ENCODE assay signal across 20 cellular contexts in genomic region chr10:42934842-42935241, GRCh38.
"Had no signal": no experiment of that assay in that cellular context is flagged by ENCODE, and none has a peak within 500 bp of the region (broad histone marks: within the 10 kb centered on the region; RNA-seq: fewer than 3 reads in every experiment).

No MANE protein-coding gene starts in this region.

- H3K27ac Mint-ChIP-seq: activated CD4-positive, alpha-beta T cell treated with anti-CD3 and anti-CD28 coated beads, Interleukin-2, amount 10 ng/mL, durations not matched to agents 24 days and 14 days; activated CD8-positive, alpha-beta T cell treated with anti-CD3 and anti-CD28 coated beads, Interleukin-2, amount 10 ng/mL, durations not matched to agents 7 days and 5 days; activated naive CD4-positive, alpha-beta T cell treated with anti-CD3 and anti-CD28 coated beads, Interleukin-2, amount 10 ng/mL, durations not matched to agents 7 days and 5 days; activated T-cell treated with anti-CD3 and anti-CD28 coated beads, Interleukin-2, amount 50 U/mL, for 24 hours; immature natural killer cell; memory B cell had no signal

- H3K36me3 ChIP-seq: esophagus squamous epithelium, spleen, tibial nerve, uterus had no signal

- H3K4me1 ChIP-seq: uterus had no signal

- H3K4me3 Mint-ChIP-seq: activated T-cell treated with anti-CD3 and anti-CD28 coated beads, Interleukin-2, amount 50 U/mL, for 24 hours; memory B cell had no signal

- H3K36me3 Mint-ChIP-seq: activated naive CD4-positive, alpha-beta T cell treated with anti-CD3 and anti-CD28 coated beads, Interleukin-2, amount 10 ng/mL, durations not matched to agents 7 days and 5 days; immature natural killer cell had no signal

- H3K9me3 ChIP-seq: esophagus squamous epithelium, mucosa of descending colon, spleen, tibial nerve, uterus had no signal

- H3K27ac ChIP-seq: esophagus squamous epithelium, spleen, tibial nerve, uterus had no signal

- H3K9me3 Mint-ChIP-seq: activated CD4-positive, alpha-beta T cell treated with anti-CD3 and anti-CD28 coated beads, Interleukin-2, amount 10 ng/mL, durations not matched to agents 24 days and 14 days; activated naive CD4-positive, alpha-beta T cell treated with anti-CD3 and anti-CD28 coated beads, Interleukin-2, amount 10 ng/mL, durations not matched to agents 7 days and 5 days; activated T-cell treated with anti-CD3 and anti-CD28 coated beads, Interleukin-2, amount 50 U/mL, for 24 hours; immature natural killer cell; memory B cell; nephron had no signal

- DNase-seq: activated CD4-positive, CD25-positive, alpha-beta regulatory T cell; activated CD8-positive, alpha-beta T cell treated with anti-CD3 and anti-CD28 coated beads, Interleukin-2, amount 10 ng/mL, durations not matched to agents 7 days and 5 days; activated naive CD4-positive, alpha-beta T cell treated with anti-CD3 and anti-CD28 coated beads, Interleukin-2, amount 10 ng/mL, durations not matched to agents 7 days and 5 days; amniotic stem cell; dermis blood vessel endothelial cell; effector memory CD4-positive, alpha-beta T cell; esophagus squamous epithelium; immature natural killer cell; mucosa of descending colon; posterior cingulate gyrus; stimulated activated CD8-positive, alpha-beta memory T cell treated with anti-CD3 and anti-CD28 coated beads, Interleukin-4, amount 100 ng/mL, for 48 hours; stimulated activated naive CD4-positive, alpha-beta T cell treated with Interleukin-2 at 50 U/mL for 16 hours; T-helper 9 cell; uterus had no signal

- H3K4me3 ChIP-seq: esophagus squamous epithelium, mucosa of descending colon, spleen, tibial nerve, uterus had no signal
